7 cellular contexts compared by ENCODE assay signal in the genomic region with DNA sequence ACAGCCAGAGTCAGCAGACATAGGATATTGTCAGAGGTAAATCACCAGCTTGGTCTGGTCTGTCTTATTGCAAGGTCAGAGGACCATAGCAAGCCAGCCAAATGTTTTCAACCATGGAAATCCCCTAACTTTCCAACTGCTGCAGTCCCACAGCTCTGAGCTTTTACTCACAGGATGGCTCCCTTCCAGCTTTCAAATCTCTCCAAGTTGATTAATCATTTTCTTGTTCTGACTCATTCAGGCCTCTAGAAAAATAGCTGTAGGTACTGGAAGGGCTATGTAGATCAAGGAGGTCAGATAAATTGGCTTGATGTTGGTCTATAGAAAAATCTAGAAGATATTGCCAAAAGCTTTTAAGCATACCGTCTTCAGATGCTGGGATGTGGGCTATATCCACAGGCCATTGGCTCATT.
DNase-seq lines count a peak whose midpoint lies in the region; ATAC-seq, FAIRE-seq and TF ChIP-seq lines count a peak whose summit lies in the region.

No MANE protein-coding gene starts in this region.

- DNase-seq in H54 (ENCODE audit: insufficient read length, low spot score), result no peak
- DNase-seq in M059J (ENCODE audit: low read depth), result peak; percentile 100
- DNase-seq in cerebellar cortex (ENCODE audit: low spot score), result peak; percentile 68
- no peak for DNase-seq in NCI-H1105 treated with DMSO at 0.1 percent for 48 hours (lab: John Stamatoyannopoulos, UW)
- no peak for DNase-seq in Ammon's horn (ENCODE audit: low spot score)

- H3K4me3 ChIP-seq in mesodermal cell (ENCODE audit: extremely low read depth, insufficient read depth, low read length, poor library complexity, severe bottlenecking), result no peak overlapping the region

- no peaks in the 10 kb centered on the region for H3K9me3 ChIP-seq in mesodermal cell (ENCODE audit: control insufficient read depth, low read length)

- WGBS in mesodermal cell (ENCODE audit: insufficient coverage in 2 of 2), 2 experiments, result 100% methylated on average over 1 of the region's 1 CpG

- H3K27ac ChIP-seq in mesodermal cell (ENCODE audit: low read depth, low read length, severe bottlenecking), result peak overlapping the region; percentile 7

- TF ChIP-seq POLR2A in H54 (IDR thresholded peaks at IDR 0.05; ENCODE audit: low read depth, low read length), result no peak

- ATAC-seq in GM18502 (IDR thresholded peaks at IDR 0.05; ENCODE audit: poor library complexity, unreplicated experiment), result peak; percentile 79

- peaks cover 12% of the 10 kb centered on the region for H3K4me1 ChIP-seq in mesodermal cell (ENCODE audit: control insufficient read depth, insufficient read depth, low read length, poor library complexity, severe bottlenecking)

- peak; percentile 99 for FAIRE-seq in H54 (lab: Jason Lieb, UNC)

- no peaks in the 10 kb centered on the region for H3K36me3 ChIP-seq in mesodermal cell (ENCODE audit: control insufficient read depth, insufficient read depth, low read length)

Comparison
In these comparisons a context has a peak if more than half of its experiments do, and no peak if none do; other contexts are left out.
1. DNase-seq: peak in M059J (single experiment) and cerebellar cortex (single experiment); none in H54 (single experiment), NCI-H1105 treated with DMSO at 0.1 percent for 48 hours (single experiment) and Ammon's horn (single experiment).